ENCODE assay signal across 1 cellular context in the genomic region with DNA sequence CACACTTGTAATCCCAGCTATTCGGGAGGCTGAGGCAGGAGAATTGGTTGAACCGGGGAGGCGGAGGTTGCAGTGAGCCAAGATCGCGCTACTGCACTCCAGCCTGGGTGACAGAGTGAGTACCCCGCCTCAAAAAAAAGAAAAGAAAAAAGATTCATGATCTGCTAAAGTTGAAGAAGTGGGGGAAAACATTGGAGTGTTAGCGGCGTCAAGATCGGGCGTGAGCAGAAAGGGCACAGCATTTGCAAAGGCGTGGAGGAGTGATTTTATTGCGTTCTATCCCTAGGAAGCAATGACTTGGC.
A peak's percentile ranks its signal among the peaks of the same experiment; 100 is the strongest.
TF ChIP-seq lines count a peak whose summit lies in the region.

No MANE protein-coding gene starts in this region.

TF ChIP-seq in HepG2, 621 proteins besides CTCF, POLR2A, EP300 and RAD21 (continued from another document):
- no peak for TF ChIP-seq SNAPC5 (CRISPR knock-in tag; IDR thresholded peaks at IDR 0.05; ENCODE audit: borderline replicate concordance)
- no peak for TF ChIP-seq KLF9 (CRISPR knock-in tag; IDR thresholded peaks at IDR 0.05; ENCODE audit: low read depth)
- TF ChIP-seq MAX (IDR thresholded peaks at IDR 0.05) = 0 out of 2 replicates have a peak, but pooled peaks have one; percentile 1
- no peak for TF ChIP-seq ZNF557 (CRISPR knock-in tag; IDR thresholded peaks at IDR 0.05)
- TF ChIP-seq STAT5B (CRISPR knock-in tag; IDR thresholded peaks at IDR 0.05) = no peak
- TF ChIP-seq, protein P1, sequence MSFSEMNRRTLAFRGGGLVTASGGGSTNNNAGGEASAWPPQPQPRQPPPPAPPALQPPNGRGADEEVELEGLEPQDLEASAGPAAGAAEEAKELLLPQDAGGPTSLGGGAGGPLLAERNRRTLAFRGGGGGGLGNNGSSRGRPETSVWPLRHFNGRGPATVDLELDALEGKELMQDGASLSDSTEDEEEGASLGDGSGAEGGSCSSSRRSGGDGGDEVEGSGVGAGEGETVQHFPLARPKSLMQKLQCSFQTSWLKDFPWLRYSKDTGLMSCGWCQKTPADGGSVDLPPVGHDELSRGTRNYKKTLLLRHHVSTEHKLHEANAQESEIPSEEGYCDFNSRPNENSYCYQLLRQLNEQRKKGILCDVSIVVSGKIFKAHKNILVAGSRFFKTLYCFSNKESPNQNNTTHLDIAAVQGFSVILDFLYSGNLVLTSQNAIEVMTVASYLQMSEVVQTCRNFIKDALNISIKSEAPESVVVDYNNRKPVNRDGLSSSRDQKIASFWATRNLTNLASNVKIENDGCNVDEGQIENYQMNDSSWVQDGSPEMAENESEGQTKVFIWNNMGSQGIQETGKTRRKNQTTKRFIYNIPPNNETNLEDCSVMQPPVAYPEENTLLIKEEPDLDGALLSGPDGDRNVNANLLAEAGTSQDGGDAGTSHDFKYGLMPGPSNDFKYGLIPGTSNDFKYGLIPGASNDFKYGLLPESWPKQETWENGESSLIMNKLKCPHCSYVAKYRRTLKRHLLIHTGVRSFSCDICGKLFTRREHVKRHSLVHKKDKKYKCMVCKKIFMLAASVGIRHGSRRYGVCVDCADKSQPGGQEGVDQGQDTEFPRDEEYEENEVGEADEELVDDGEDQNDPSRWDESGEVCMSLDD (CRISPR knock-in tag; IDR thresholded peaks at IDR 0.05; ENCODE audit: borderline replicate concordance) = no peak
- TF ChIP-seq ZNF746 (CRISPR knock-in tag; IDR thresholded peaks at IDR 0.05) = no peak
- no peak for TF ChIP-seq HNF4A (CRISPR knock-in tag; IDR thresholded peaks at IDR 0.05)
- TF ChIP-seq STAG1 (CRISPR knock-in tag; IDR thresholded peaks at IDR 0.05) = no peak
TF ChIP-seq in HepG2: peak in this region for 15.
